31 cellular contexts compared by ENCODE assay signal in the genomic region with DNA sequence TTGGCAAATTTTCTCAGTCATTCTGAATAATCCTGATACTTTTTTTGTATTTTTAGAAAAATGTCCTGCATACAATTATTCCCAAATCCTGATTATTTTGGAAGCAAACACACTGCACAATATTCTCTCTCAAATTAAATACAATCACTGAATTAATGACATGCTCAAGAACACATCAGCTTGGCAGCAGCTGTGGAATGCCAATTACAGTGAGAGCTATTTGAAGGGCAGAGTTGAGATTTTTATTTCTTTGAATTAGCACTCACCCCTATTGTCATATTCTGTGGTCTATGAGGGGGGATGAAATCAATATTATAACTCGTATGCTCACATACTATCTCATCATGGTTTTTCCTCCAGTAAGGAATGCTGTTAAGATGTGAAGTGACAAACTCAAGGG.
"Had no signal": no experiment of that assay in that cellular context is flagged by ENCODE, and none has a peak within 500 bp of the region (broad histone marks: within the 10 kb centered on the region; RNA-seq: fewer than 3 reads in every experiment).

No MANE protein-coding gene starts in this region.

- H3K4me3 Mint-ChIP-seq: immature natural killer cell; mesothelial cell of epicardium; naive B cell; natural killer cell; nephron progenitor cell; neural progenitor cell; stimulated activated naive B cell treated with anti-CD40 and anti-IgM and Interleukin-4, amounts not matched to agents 10 μg/mL and 1 μg/mL and 100 μg/mL, for 72 hours had no signal

- H3K9me3 Mint-ChIP-seq: mesothelial cell of epicardium; nephron progenitor cell; stimulated activated naive B cell treated with anti-CD40 and anti-IgM and Interleukin-4, amounts not matched to agents 10 μg/mL and 1 μg/mL and 100 μg/mL, for 72 hours had no signal

- H3K27me3 Mint-ChIP-seq: naive B cell; stimulated activated naive B cell treated with anti-CD40 and anti-IgM and Interleukin-4, amounts not matched to agents 10 μg/mL and 1 μg/mL and 100 μg/mL, for 72 hours had no signal

- H3K4me1 ChIP-seq: left lung, parathyroid adenoma, psoas muscle, stomach, testis, thyroid gland, upper lobe of left lung, vagina had no signal

- H3K4me2 ChIP-seq: neural progenitor cell had no signal

- H3K4me1 Mint-ChIP-seq: immature natural killer cell; mesothelial cell of epicardium; naive B cell; natural killer cell; nephron progenitor cell; stimulated activated naive B cell treated with anti-CD40 and anti-IgM and Interleukin-4, amounts not matched to agents 10 μg/mL and 1 μg/mL and 100 μg/mL, for 72 hours had no signal

- H3K27ac ChIP-seq: left lung, neural progenitor cell, neutrophil, parathyroid adenoma, psoas muscle, skin epidermis, stomach, testis, thyroid gland, upper lobe of left lung, vagina had no signal

- H3K27me3 ChIP-seq: left lung, neural progenitor cell, neutrophil, stomach, testis, thyroid gland, transverse colon, upper lobe of left lung, vagina had no signal

- H3K9ac ChIP-seq: neural progenitor cell, parathyroid adenoma had no signal

- H3K27ac Mint-ChIP-seq: immature natural killer cell; mesothelial cell of epicardium; naive B cell; natural killer cell; nephron progenitor cell; neural progenitor cell; stimulated activated naive B cell treated with anti-CD40 and anti-IgM and Interleukin-4, amounts not matched to agents 10 μg/mL and 1 μg/mL and 100 μg/mL, for 72 hours had no signal

- H3K36me3 Mint-ChIP-seq: immature natural killer cell; mesothelial cell of epicardium; naive B cell; natural killer cell; stimulated activated naive B cell treated with anti-CD40 and anti-IgM and Interleukin-4, amounts not matched to agents 10 μg/mL and 1 μg/mL and 100 μg/mL, for 72 hours had no signal

- H2AFZ ChIP-seq: neural progenitor cell, parathyroid adenoma had no signal

- ATAC-seq: left lung; natural killer cell; psoas muscle; sciatic nerve; stimulated activated naive B cell treated with anti-CD40 and anti-IgM and Interleukin-4, amounts not matched to agents 10 μg/mL and 1 μg/mL and 100 μg/mL, for 72 hours; stimulated activated naive CD8-positive, alpha-beta T cell treated with anti-CD3 and anti-CD28 coated beads, Interleukin-15, Interleukin-2, amounts not matched to agents 100 U/mL and 50 U/mL, for 24 hours had no signal

- H3K4me3 ChIP-seq: left lung, lung, neural progenitor cell, psoas muscle, skin epidermis, stomach, testis, thyroid gland, transverse colon, upper lobe of left lung, vagina had no signal

- DNase-seq: hypothalamus; immature natural killer cell; kidney; left colon; left lung; mesendoderm; naive B cell; natural killer cell; nephron progenitor cell; occipital lobe; psoas muscle; right cardiac atrium; stimulated activated CD4-positive, alpha-beta T cell treated with anti-CD3 and anti-CD28 coated beads, Interleukin-12 subunit alpha, Interleukin-12 subunit beta, amount 100 ng/mL, for 4 hours; stimulated activated CD4-positive, alpha-beta T cell treated with anti-CD3 and anti-CD28 coated beads, Interleukin-15, amount 100 ng/mL, for 24 hours; stimulated activated CD4-positive, alpha-beta T cell treated with anti-CD3 and anti-CD28 coated beads, Interleukin-2, amount 100 ng/mL, for 24 hours; stimulated activated CD4-positive, alpha-beta T cell treated with anti-CD3 and anti-CD28 coated beads, Interleukin-4, amount 100 ng/mL, for 1 hour; stimulated activated naive B cell treated with anti-CD40 and anti-IgM and Interleukin-4, amounts not matched to agents 10 μg/mL and 1 μg/mL and 100 μg/mL, for 72 hours; stimulated activated naive CD8-positive, alpha-beta T cell treated with anti-CD3 and anti-CD28 coated beads, Interleukin-15, Interleukin-2, amounts not matched to agents 100 U/mL and 50 U/mL, for 24 hours; stomach; testis; thyroid gland; transverse colon; upper lobe of left lung had no signal

- H3K9me3 ChIP-seq: left lung, neutrophil, psoas muscle, stomach, testis, thyroid gland, transverse colon, upper lobe of left lung, vagina had no signal

- H3K36me3 ChIP-seq: left lung, neural progenitor cell, neutrophil, thyroid gland, transverse colon, upper lobe of left lung, vagina had no signal

- H3K79me2 ChIP-seq: parathyroid adenoma had no signal
